ENCODE assay signal across 1 cellular context in genomic region chr13:99322297-99323103, GRCh38.
TF ChIP-seq lines count a peak whose summit lies in the region.

No MANE protein-coding gene starts in this region.

TF ChIP-seq in GM12878, 131 proteins besides CTCF, POLR2A, EP300 and RAD21 (continued from another document and continues in another):
- TF ChIP-seq, protein P1, sequence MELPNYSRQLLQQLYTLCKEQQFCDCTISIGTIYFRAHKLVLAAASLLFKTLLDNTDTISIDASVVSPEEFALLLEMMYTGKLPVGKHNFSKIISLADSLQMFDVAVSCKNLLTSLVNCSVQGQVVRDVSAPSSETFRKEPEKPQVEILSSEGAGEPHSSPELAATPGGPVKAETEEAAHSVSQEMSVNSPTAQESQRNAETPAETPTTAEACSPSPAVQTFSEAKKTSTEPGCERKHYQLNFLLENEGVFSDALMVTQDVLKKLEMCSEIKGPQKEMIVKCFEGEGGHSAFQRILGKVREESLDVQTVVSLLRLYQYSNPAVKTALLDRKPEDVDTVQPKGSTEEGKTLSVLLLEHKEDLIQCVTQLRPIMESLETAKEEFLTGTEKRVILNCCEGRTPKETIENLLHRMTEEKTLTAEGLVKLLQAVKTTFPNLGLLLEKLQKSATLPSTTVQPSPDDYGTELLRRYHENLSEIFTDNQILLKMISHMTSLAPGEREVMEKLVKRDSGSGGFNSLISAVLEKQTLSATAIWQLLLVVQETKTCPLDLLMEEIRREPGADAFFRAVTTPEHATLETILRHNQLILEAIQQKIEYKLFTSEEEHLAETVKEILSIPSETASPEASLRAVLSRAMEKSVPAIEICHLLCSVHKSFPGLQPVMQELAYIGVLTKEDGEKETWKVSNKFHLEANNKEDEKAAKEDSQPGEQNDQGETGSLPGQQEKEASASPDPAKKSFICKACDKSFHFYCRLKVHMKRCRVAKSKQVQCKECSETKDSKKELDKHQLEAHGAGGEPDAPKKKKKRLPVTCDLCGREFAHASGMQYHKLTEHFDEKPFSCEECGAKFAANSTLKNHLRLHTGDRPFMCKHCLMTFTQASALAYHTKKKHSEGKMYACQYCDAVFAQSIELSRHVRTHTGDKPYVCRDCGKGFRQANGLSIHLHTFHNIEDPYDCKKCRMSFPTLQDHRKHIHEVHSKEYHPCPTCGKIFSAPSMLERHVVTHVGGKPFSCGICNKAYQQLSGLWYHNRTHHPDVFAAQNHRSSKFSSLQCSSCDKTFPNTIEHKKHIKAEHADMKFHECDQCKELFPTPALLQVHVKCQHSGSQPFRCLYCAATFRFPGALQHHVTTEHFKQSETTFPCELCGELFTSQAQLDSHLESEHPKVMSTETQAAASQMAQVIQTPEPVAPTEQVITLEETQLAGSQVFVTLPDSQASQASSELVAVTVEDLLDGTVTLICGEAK (IDR thresholded peaks at IDR 0.05; ENCODE audit: borderline replicate concordance): no peak
- TF ChIP-seq KAT2A (conservative IDR thresholded peaks at IDR 0.05; ENCODE audit: control insufficient read depth, low read depth, low read length) (no peak), EZH2 (IDR thresholded peaks at IDR 0.05; ENCODE audit: borderline replicate concordance, control insufficient read depth, low read depth, low read length) (no peak), TBL1XR1 (IDR thresholded peaks at IDR 0.05; ENCODE audit: low read depth, low read length) (peak; percentile 84), ASH2L (IDR thresholded peaks at IDR 0.05; ENCODE audit: borderline replicate concordance, low read depth) (no peak), ZBTB33 (IDR thresholded peaks at IDR 0.05) (no peak), TCF7 (IDR thresholded peaks at IDR 0.05; ENCODE audit: borderline replicate concordance) (peak; percentile 71; the same call in 1 of the 2 replicates), MXI1 (IDR thresholded peaks at IDR 0.05; ENCODE audit: low read depth, low read length) (peak; percentile 40; the same call in 1 of the 2 replicates), GABPA (IDR thresholded peaks at IDR 0.05; ENCODE audit: low read depth) (peak; percentile 78), ZNF592 (IDR thresholded peaks at IDR 0.05) (no peak), RB1 (IDR thresholded peaks at IDR 0.05; ENCODE audit: borderline replicate concordance) (peak; percentile 24; the same call in 1 of the 2 replicates), POLR2AphosphoS5 (IDR thresholded peaks at IDR 0.05; ENCODE audit: low read length) (no peak), SREBF2 (IDR thresholded peaks at IDR 0.05; ENCODE audit: low read length) (no peak), RUNX3 (IDR thresholded peaks at IDR 0.05; ENCODE audit: low read length) (peak; percentile 99), STAT3 (IDR thresholded peaks at IDR 0.05; ENCODE audit: low read depth, low read length) (peak; percentile 71; the same call in 1 of the 2 replicates), MTA3 (IDR thresholded peaks at IDR 0.05; ENCODE audit: borderline replicate concordance, low read length) (peak; percentile 85; the same call in 1 of the 2 replicates), PBX3 (IDR thresholded peaks at IDR 0.05; ENCODE audit: insufficient replicate concordance, low read depth, low read length) (no peak), WRNIP1 (IDR thresholded peaks at IDR 0.05; ENCODE audit: borderline replicate concordance, low read depth, low read length) (no peak), MLLT1 (IDR thresholded peaks at IDR 0.05) (0 out of 2 replicates have a peak, but pooled peaks have one; percentile 37), MTA2 (IDR thresholded peaks at IDR 0.05; ENCODE audit: low read depth) (peak; percentile 95), CHD1 (IDR thresholded peaks at IDR 0.05; ENCODE audit: low read depth, low read length) (no peak), ETV6 (conservative IDR thresholded peaks at IDR 0.05 in 1 of 2, IDR thresholded peaks at IDR 0.05 in 1 of 2; ENCODE audit: borderline replicate concordance in 1 of 2, low read depth in 1 of 2) (peak in 1 of 2 experiments; percentile 63; a peak in 1 of 4 replicates), SMC3 (IDR thresholded peaks at IDR 0.05; ENCODE audit: borderline replicate concordance, low read length) (no peak), IKZF1 (conservative IDR thresholded peaks at IDR 0.05) (peak; percentile 75), NR2C2 (IDR thresholded peaks at IDR 0.05; ENCODE audit: borderline replicate concordance, control insufficient read depth, insufficient read length, low read depth) (no peak), FOXM1 (IDR thresholded peaks at IDR 0.05; ENCODE audit: low read depth, low read length) (peak; percentile 98), MYC (IDR thresholded peaks at IDR 0.05; ENCODE audit: insufficient read depth, insufficient read length, insufficient replicate concordance, low read length, severe bottlenecking) (no peak), YY1 (IDR thresholded peaks at IDR 0.05; ENCODE audit: low read depth, low read length) (no peak), ZNF384 (IDR thresholded peaks at IDR 0.05; ENCODE audit: borderline replicate concordance, low read depth, low read length) (no peak; the same call in 1 of the 2 replicates), CHD2 (IDR thresholded peaks at IDR 0.05; ENCODE audit: borderline replicate concordance, low read depth, low read length) (no peak), POU2F2 (IDR thresholded peaks at IDR 0.05; ENCODE audit: borderline replicate concordance, low read depth, low read length) (peak; percentile 56; the same call in 2 of the 3 replicates), SUZ12 (IDR thresholded peaks at IDR 0.05; ENCODE audit: unreplicated experiment) (no peak), ZBED1 (IDR thresholded peaks at IDR 0.05; ENCODE audit: borderline replicate concordance) (peak; percentile 91; the same call in 1 of the 2 replicates)
- TF ChIP-seq, protein P2, sequence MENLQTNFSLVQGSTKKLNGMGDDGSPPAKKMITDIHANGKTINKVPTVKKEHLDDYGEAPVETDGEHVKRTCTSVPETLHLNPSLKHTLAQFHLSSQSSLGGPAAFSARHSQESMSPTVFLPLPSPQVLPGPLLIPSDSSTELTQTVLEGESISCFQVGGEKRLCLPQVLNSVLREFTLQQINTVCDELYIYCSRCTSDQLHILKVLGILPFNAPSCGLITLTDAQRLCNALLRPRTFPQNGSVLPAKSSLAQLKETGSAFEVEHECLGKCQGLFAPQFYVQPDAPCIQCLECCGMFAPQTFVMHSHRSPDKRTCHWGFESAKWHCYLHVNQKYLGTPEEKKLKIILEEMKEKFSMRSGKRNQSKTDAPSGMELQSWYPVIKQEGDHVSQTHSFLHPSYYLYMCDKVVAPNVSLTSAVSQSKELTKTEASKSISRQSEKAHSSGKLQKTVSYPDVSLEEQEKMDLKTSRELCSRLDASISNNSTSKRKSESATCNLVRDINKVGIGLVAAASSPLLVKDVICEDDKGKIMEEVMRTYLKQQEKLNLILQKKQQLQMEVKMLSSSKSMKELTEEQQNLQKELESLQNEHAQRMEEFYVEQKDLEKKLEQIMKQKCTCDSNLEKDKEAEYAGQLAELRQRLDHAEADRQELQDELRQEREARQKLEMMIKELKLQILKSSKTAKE (IDR thresholded peaks at IDR 0.05; ENCODE audit: low read depth, poor library complexity, severe bottlenecking): peak; percentile 88
- TF ChIP-seq, protein P3, sequence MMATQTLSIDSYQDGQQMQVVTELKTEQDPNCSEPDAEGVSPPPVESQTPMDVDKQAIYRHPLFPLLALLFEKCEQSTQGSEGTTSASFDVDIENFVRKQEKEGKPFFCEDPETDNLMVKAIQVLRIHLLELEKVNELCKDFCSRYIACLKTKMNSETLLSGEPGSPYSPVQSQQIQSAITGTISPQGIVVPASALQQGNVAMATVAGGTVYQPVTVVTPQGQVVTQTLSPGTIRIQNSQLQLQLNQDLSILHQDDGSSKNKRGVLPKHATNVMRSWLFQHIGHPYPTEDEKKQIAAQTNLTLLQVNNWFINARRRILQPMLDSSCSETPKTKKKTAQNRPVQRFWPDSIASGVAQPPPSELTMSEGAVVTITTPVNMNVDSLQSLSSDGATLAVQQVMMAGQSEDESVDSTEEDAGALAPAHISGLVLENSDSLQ (IDR thresholded peaks at IDR 0.05): 0 out of 2 replicates have a peak, but pooled peaks have one; percentile 12
- TF ChIP-seq, protein P4, sequence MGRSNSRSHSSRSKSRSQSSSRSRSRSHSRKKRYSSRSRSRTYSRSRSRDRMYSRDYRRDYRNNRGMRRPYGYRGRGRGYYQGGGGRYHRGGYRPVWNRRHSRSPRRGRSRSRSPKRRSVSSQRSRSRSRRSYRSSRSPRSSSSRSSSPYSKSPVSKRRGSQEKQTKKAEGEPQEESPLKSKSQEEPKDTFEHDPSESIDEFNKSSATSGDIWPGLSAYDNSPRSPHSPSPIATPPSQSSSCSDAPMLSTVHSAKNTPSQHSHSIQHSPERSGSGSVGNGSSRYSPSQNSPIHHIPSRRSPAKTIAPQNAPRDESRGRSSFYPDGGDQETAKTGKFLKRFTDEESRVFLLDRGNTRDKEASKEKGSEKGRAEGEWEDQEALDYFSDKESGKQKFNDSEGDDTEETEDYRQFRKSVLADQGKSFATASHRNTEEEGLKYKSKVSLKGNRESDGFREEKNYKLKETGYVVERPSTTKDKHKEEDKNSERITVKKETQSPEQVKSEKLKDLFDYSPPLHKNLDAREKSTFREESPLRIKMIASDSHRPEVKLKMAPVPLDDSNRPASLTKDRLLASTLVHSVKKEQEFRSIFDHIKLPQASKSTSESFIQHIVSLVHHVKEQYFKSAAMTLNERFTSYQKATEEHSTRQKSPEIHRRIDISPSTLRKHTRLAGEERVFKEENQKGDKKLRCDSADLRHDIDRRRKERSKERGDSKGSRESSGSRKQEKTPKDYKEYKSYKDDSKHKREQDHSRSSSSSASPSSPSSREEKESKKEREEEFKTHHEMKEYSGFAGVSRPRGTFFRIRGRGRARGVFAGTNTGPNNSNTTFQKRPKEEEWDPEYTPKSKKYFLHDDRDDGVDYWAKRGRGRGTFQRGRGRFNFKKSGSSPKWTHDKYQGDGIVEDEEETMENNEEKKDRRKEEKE (IDR thresholded peaks at IDR 0.05): no peak
